Comparison of ENCODE assay signal across 16 cellular contexts in genomic region chr2:173217106-173217840, GRCh38.
A peak's percentile ranks its signal among the peaks of the same experiment; 100 is the strongest.
DNase-seq lines count a peak whose midpoint lies in the region; ATAC-seq, FAIRE-seq and TF ChIP-seq lines count a peak whose summit lies in the region.
"Had no signal": no experiment of that assay in that cellular context is flagged by ENCODE, and none has a peak within 500 bp of the region (broad histone marks: within the 10 kb centered on the region; RNA-seq: fewer than 3 reads in every experiment).

No MANE protein-coding gene starts in this region.

- peak; percentile 76 for FAIRE-seq in D721Med (lab: Jason Lieb, UNC)
- FAIRE-seq: GM12892, keratinocyte had no signal

- no peaks in the 10 kb centered on the region for H3K9me3 Mint-ChIP-seq in neural crest cell

- TF ChIP-seq CTCF in D721Med (IDR thresholded peaks at IDR 0.05; ENCODE audit: insufficient read depth, missing control alignments) (peak; percentile 11), epithelial cell of esophagus (IDR thresholded peaks at IDR 0.05; ENCODE audit: insufficient read depth, low read depth, low read length, missing control alignments) (no peak), neural crest cell (conservative IDR thresholded peaks at IDR 0.05) (no peak)

- peaks cover 35% of the 10 kb centered on the region for H3K4me1 Mint-ChIP-seq in neural crest cell
- H3K4me1 Mint-ChIP-seq: naive B cell had no signal

- H3K36me3 Mint-ChIP-seq in neural crest cell (ENCODE audit: low read depth) = peaks cover 6% of the 10 kb centered on the region

- DNase-seq in D721Med (ENCODE audit: insufficient read length, low spot score) = peak; percentile 41
- peak; percentile 82 for DNase-seq in NCI-H69 (lab: John Stamatoyannopoulos, UW)
- DNase-seq in epithelial cell of esophagus (ENCODE audit: low read depth) = peak; percentile 18
- DNase-seq in neural crest cell (ENCODE audit: low read depth, low spot score) = no peak
- no peak for DNase-seq in NCI-H748 treated with DMSO at 0.1 percent for 48 hours (lab: John Stamatoyannopoulos, UW)
- DNase-seq in NCI-H2196 (lab: John Stamatoyannopoulos, UW; ENCODE audit: unreplicated experiment) = no peak
- DNase-seq in activated CD8-positive, alpha-beta memory T cell treated with anti-CD3 and anti-CD28 coated beads, Interleukin-2, amount 50 U/mL, for 48 hours = no peak
- DNase-seq: activated naive CD4-positive, alpha-beta T cell treated with Interleukin-2 at 50 U/mL for 16 hours; DMS53; naive B cell; NCI-H1436 treated with DMSO at 0.1 percent for 48 hours; NCI-H446 treated with DMSO at 0.1 percent for 48 hours had no signal

- peak overlapping the region; percentile 33 for H3K4me3 Mint-ChIP-seq in neural crest cell
- H3K4me3 Mint-ChIP-seq: naive B cell had no signal

- no peak overlapping the region for H3K27ac Mint-ChIP-seq in neural crest cell (ENCODE audit: unreplicated experiment)
- H3K27ac Mint-ChIP-seq: naive B cell had no signal

- no peak for ATAC-seq in HG03095 (IDR thresholded peaks at IDR 0.05; ENCODE audit: unreplicated experiment)

- H3K4me3 ChIP-seq in epithelial cell of esophagus (ENCODE audit: low read length) = no peak overlapping the region
- H3K4me3 ChIP-seq: hepatocyte had no signal

- H3K27me3 Mint-ChIP-seq in neural crest cell (ENCODE audit: low read depth) = no peaks in the 10 kb centered on the region
- H3K27me3 Mint-ChIP-seq: naive B cell had no signal

Comparison
In these comparisons a context has a peak if more than half of its experiments do, and no peak if none do; other contexts are left out.
1. DNase-seq: peak in D721Med (single experiment), NCI-H69 (single experiment) and epithelial cell of esophagus (single experiment); none in neural crest cell (single experiment), NCI-H748 treated with DMSO at 0.1 percent for 48 hours (single experiment), NCI-H2196 (single experiment) and activated CD8-positive, alpha-beta memory T cell treated with anti-CD3 and anti-CD28 coated beads, Interleukin-2, amount 50 U/mL, for 48 hours (single experiment).